ENCODE assay signal across 1 cellular context in genomic region chr14:90256354-90257131, GRCh38.
TF ChIP-seq lines count a peak whose summit lies in the region.

PSMC1 (plus strand) TSS chr14:90256553; CDS start chr14:90256598, 45 bp downstream.

TF ChIP-seq in HepG2, 621 proteins besides CTCF, POLR2A, EP300 and RAD21 (continued from another document and continues in another):
- TF ChIP-seq, protein P1, sequence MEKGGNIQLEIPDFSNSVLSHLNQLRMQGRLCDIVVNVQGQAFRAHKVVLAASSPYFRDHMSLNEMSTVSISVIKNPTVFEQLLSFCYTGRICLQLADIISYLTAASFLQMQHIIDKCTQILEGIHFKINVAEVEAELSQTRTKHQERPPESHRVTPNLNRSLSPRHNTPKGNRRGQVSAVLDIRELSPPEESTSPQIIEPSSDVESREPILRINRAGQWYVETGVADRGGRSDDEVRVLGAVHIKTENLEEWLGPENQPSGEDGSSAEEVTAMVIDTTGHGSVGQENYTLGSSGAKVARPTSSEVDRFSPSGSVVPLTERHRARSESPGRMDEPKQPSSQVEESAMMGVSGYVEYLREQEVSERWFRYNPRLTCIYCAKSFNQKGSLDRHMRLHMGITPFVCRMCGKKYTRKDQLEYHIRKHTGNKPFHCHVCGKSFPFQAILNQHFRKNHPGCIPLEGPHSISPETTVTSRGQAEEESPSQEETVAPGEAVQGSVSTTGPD (CRISPR knock-in tag; IDR thresholded peaks at IDR 0.05) = no peak
- TF ChIP-seq, protein P2, sequence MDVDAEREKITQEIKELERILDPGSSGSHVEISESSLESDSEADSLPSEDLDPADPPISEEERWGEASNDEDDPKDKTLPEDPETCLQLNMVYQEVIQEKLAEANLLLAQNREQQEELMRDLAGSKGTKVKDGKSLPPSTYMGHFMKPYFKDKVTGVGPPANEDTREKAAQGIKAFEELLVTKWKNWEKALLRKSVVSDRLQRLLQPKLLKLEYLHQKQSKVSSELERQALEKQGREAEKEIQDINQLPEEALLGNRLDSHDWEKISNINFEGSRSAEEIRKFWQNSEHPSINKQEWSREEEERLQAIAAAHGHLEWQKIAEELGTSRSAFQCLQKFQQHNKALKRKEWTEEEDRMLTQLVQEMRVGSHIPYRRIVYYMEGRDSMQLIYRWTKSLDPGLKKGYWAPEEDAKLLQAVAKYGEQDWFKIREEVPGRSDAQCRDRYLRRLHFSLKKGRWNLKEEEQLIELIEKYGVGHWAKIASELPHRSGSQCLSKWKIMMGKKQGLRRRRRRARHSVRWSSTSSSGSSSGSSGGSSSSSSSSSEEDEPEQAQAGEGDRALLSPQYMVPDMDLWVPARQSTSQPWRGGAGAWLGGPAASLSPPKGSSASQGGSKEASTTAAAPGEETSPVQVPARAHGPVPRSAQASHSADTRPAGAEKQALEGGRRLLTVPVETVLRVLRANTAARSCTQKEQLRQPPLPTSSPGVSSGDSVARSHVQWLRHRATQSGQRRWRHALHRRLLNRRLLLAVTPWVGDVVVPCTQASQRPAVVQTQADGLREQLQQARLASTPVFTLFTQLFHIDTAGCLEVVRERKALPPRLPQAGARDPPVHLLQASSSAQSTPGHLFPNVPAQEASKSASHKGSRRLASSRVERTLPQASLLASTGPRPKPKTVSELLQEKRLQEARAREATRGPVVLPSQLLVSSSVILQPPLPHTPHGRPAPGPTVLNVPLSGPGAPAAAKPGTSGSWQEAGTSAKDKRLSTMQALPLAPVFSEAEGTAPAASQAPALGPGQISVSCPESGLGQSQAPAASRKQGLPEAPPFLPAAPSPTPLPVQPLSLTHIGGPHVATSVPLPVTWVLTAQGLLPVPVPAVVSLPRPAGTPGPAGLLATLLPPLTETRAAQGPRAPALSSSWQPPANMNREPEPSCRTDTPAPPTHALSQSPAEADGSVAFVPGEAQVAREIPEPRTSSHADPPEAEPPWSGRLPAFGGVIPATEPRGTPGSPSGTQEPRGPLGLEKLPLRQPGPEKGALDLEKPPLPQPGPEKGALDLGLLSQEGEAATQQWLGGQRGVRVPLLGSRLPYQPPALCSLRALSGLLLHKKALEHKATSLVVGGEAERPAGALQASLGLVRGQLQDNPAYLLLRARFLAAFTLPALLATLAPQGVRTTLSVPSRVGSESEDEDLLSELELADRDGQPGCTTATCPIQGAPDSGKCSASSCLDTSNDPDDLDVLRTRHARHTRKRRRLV (CRISPR knock-in tag; IDR thresholded peaks at IDR 0.05) = no peak
- TF ChIP-seq TBX2 (CRISPR knock-in tag; IDR thresholded peaks at IDR 0.05; ENCODE audit: borderline replicate concordance) (0 out of 2 replicates have a peak, but pooled peaks have one; percentile 27), NAIF1 (CRISPR knock-in tag; IDR thresholded peaks at IDR 0.05; ENCODE audit: borderline replicate concordance) (no peak), PHB2 (IDR thresholded peaks at IDR 0.05; ENCODE audit: partially characterized antibody) (no peak), THAP9 (CRISPR knock-in tag; IDR thresholded peaks at IDR 0.05; ENCODE audit: borderline replicate concordance) (peak; percentile 90), ZNF34 (CRISPR knock-in tag; IDR thresholded peaks at IDR 0.05; ENCODE audit: borderline replicate concordance) (no peak), KLF13 (CRISPR knock-in tag; IDR thresholded peaks at IDR 0.05) (no peak), FOXJ3 (CRISPR knock-in tag; IDR thresholded peaks at IDR 0.05; ENCODE audit: borderline replicate concordance) (no peak), MXD1 (CRISPR knock-in tag; IDR thresholded peaks at IDR 0.05) (no peak), ZNF772 (CRISPR knock-in tag; IDR thresholded peaks at IDR 0.05) (0 out of 2 replicates have a peak, but pooled peaks have one; percentile 29), ZNF766 (CRISPR knock-in tag; IDR thresholded peaks at IDR 0.05; ENCODE audit: borderline replicate concordance) (no peak), SIX4 (CRISPR knock-in tag; IDR thresholded peaks at IDR 0.05) (0 out of 2 replicates have a peak, but pooled peaks have one; percentile 12), ZNF496 (CRISPR knock-in tag; IDR thresholded peaks at IDR 0.05; ENCODE audit: insufficient replicate concordance) (no peak), SPEN (CRISPR knock-in tag; IDR thresholded peaks at IDR 0.05; ENCODE audit: low read depth) (peak; percentile 93; the same call in 1 of the 2 replicates), ZNF503 (CRISPR knock-in tag; IDR thresholded peaks at IDR 0.05) (no peak), ZNF562 (CRISPR knock-in tag; IDR thresholded peaks at IDR 0.05; ENCODE audit: borderline replicate concordance) (no peak), FOXK2 (IDR thresholded peaks at IDR 0.05) (no peak), REXO4 (CRISPR knock-in tag; IDR thresholded peaks at IDR 0.05; ENCODE audit: borderline replicate concordance) (no peak), ZNF121 (CRISPR knock-in tag; IDR thresholded peaks at IDR 0.05) (no peak), HNRNPLL (IDR thresholded peaks at IDR 0.05; ENCODE audit: low read depth, low read length, poor library complexity, severe bottlenecking) (peak; percentile 60), CENPX (CRISPR knock-in tag; IDR thresholded peaks at IDR 0.05) (no peak), MTF2 (CRISPR knock-in tag; IDR thresholded peaks at IDR 0.05; ENCODE audit: borderline replicate concordance) (no peak; the same call in 1 of the 2 replicates), ZNF232 (CRISPR knock-in tag; IDR thresholded peaks at IDR 0.05; ENCODE audit: borderline replicate concordance) (peak; percentile 18; the same call in 1 of the 2 replicates), CAMTA2 (CRISPR knock-in tag; IDR thresholded peaks at IDR 0.05; ENCODE audit: borderline replicate concordance) (no peak), HDAC6 (IDR thresholded peaks at IDR 0.05; ENCODE audit: low read depth, low read length) (no peak), AKAP8 (CRISPR knock-in tag; IDR thresholded peaks at IDR 0.05) (peak; percentile 65; the same call in 1 of the 2 replicates), TBX3 (IDR thresholded peaks at IDR 0.05; ENCODE audit: borderline replicate concordance) (no peak), JUNB (CRISPR knock-in tag; IDR thresholded peaks at IDR 0.05; ENCODE audit: borderline replicate concordance) (no peak), DMTF1 (CRISPR knock-in tag; IDR thresholded peaks at IDR 0.05) (no peak), TOE1 (CRISPR knock-in tag; IDR thresholded peaks at IDR 0.05) (no peak), CBFB (CRISPR knock-in tag; IDR thresholded peaks at IDR 0.05) (0 out of 2 replicates have a peak, but pooled peaks have one; percentile 60), ZNF362 (CRISPR knock-in tag; IDR thresholded peaks at IDR 0.05; ENCODE audit: borderline replicate concordance) (no peak), ZKSCAN1 (IDR thresholded peaks at IDR 0.05; ENCODE audit: low read length) (no peak), TAF1 (CRISPR knock-in tag; IDR thresholded peaks at IDR 0.05) (peak; percentile 85)
- TF ChIP-seq, protein P3, sequence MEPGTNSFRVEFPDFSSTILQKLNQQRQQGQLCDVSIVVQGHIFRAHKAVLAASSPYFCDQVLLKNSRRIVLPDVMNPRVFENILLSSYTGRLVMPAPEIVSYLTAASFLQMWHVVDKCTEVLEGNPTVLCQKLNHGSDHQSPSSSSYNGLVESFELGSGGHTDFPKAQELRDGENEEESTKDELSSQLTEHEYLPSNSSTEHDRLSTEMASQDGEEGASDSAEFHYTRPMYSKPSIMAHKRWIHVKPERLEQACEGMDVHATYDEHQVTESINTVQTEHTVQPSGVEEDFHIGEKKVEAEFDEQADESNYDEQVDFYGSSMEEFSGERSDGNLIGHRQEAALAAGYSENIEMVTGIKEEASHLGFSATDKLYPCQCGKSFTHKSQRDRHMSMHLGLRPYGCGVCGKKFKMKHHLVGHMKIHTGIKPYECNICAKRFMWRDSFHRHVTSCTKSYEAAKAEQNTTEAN (CRISPR knock-in tag; conservative IDR thresholded peaks at IDR 0.05) = 0 out of 2 replicates have a peak, but pooled peaks have one; percentile 18
- TF ChIP-seq, protein P4, sequence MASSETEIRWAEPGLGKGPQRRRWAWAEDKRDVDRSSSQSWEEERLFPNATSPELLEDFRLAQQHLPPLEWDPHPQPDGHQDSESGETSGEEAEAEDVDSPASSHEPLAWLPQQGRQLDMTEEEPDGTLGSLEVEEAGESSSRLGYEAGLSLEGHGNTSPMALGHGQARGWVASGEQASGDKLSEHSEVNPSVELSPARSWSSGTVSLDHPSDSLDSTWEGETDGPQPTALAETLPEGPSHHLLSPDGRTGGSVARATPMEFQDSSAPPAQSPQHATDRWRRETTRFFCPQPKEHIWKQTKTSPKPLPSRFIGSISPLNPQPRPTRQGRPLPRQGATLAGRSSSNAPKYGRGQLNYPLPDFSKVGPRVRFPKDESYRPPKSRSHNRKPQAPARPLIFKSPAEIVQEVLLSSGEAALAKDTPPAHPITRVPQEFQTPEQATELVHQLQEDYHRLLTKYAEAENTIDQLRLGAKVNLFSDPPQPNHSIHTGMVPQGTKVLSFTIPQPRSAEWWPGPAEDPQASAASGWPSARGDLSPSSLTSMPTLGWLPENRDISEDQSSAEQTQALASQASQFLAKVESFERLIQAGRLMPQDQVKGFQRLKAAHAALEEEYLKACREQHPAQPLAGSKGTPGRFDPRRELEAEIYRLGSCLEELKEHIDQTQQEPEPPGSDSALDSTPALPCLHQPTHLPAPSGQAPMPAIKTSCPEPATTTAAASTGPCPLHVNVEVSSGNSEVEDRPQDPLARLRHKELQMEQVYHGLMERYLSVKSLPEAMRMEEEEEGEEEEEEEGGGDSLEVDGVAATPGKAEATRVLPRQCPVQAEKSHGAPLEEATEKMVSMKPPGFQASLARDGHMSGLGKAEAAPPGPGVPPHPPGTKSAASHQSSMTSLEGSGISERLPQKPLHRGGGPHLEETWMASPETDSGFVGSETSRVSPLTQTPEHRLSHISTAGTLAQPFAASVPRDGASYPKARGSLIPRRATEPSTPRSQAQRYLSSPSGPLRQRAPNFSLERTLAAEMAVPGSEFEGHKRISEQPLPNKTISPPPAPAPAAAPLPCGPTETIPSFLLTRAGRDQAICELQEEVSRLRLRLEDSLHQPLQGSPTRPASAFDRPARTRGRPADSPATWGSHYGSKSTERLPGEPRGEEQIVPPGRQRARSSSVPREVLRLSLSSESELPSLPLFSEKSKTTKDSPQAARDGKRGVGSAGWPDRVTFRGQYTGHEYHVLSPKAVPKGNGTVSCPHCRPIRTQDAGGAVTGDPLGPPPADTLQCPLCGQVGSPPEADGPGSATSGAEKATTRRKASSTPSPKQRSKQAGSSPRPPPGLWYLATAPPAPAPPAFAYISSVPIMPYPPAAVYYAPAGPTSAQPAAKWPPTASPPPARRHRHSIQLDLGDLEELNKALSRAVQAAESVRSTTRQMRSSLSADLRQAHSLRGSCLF (CRISPR knock-in tag; IDR thresholded peaks at IDR 0.05; ENCODE audit: borderline replicate concordance) = no peak
